ENCODE assay signal across 8 cellular contexts in genomic region chr1:46394108-46394871, GRCh38. TPM values are rescaled to one million over a fixed set of nuclear protein-coding genes. Genes with fewer than 3 reads are reported as not detected.
DNase-seq lines count a peak whose midpoint lies in the region; ATAC-seq, FAIRE-seq and TF ChIP-seq lines count a peak whose summit lies in the region.

Gene FAAH, plus strand, starts transcription at chr1:46394317. Its CDS starts 32 bp downstream, at chr1:46394349.

- intact Hi-C loops in gastrocnemius medialis (cut with DNase I; ENCODE audit: low total_unique reads) = loop anchor here (1.0 to 2.0 kb wide), 2 partner anchors 8 to 325 kb away; partner anchors contain the start of gene EFCAB14

- peak within 1 kb of the TSS in 1 of 6 donors; percentile 6 for H3K27ac Mint-ChIP-seq in immature natural killer cell

- in situ Hi-C loops in gastrocnemius medialis (cut with MboI; ENCODE audit: low sequenced_read_pairs in 4 of 4) = no loop called here

- H3K4me1 Mint-ChIP-seq in immature natural killer cell = peaks cover 5 to 11% of the 10 kb centered on the region in 2 donors

- H3K4me3 Mint-ChIP-seq in immature natural killer cell = peak within 1 kb of the TSS; percentile 62 to 82 (median 68)

- no peaks in the 10 kb centered on the region for H3K27me3 ChIP-seq in bronchial epithelial cell (ENCODE audit: control insufficient read depth, insufficient read depth, low read length)
- no peaks in the 10 kb centered on the region for H3K27me3 ChIP-seq in gastrocnemius medialis

- peak; percentile 68 to 77 (median 73) for DNase-seq in NCI-H1417 (lab: John Stamatoyannopoulos, UW)
- no peak for DNase-seq in NCI-H1417 treated with DMSO at 0.1 percent for 48 hours (lab: John Stamatoyannopoulos, UW)
- peak; percentile 61 for DNase-seq in SKM-1 treated with dmso at 0.1 percent for 144 hours (lab: John Stamatoyannopoulos, UW; ENCODE audit: unreplicated experiment)
- peak; percentile 27 for DNase-seq in bronchial epithelial cell (ENCODE audit: low read depth)
- DNase-seq in immature natural killer cell = peak; percentile 37 to 57 (median 38)
- DNase-seq in gastrocnemius medialis = peak; percentile 33 to 65

- FAIRE-seq in bronchial epithelial cell (lab: Jason Lieb, UNC) = no peak

- peak within 1 kb of the TSS; percentile 45 to 75 (median 72) for H3K27ac ChIP-seq in gastrocnemius medialis

- no peaks in the 10 kb centered on the region for H3K9me3 ChIP-seq in gastrocnemius medialis

- peaks cover 5 to 23% (median 5%) of the 10 kb centered on the region in 3 donors for H3K27me3 Mint-ChIP-seq in immature natural killer cell (ENCODE audit: low read depth in 3 of 3)

- TF ChIP-seq CTCF in bronchial epithelial cell (IDR thresholded peaks at IDR 0.05; ENCODE audit: insufficient read depth, low read length, severe bottlenecking) = no peak
- TF ChIP-seq CTCF in gastrocnemius medialis (IDR thresholded peaks at IDR 0.05 in 4 of 5, conservative IDR thresholded peaks at IDR 0.05 in 1 of 5) = peak in 2 of 5 experiments; percentile 13 to 31

- H3K4me3 ChIP-seq in bronchial epithelial cell (ENCODE audit: low read depth, low read length) (peak within 1 kb of the TSS; percentile 40), gastrocnemius medialis (peak within 1 kb of the TSS; percentile 62 to 83 (median 66))

- TF ChIP-seq POLR2A in gastrocnemius medialis (IDR thresholded peaks at IDR 0.05) = peak in 1 of 2 donors; percentile 53

- H3K4me1 ChIP-seq in gastrocnemius medialis = peaks cover 33 to 40% of the 10 kb centered on the region in 2 donors

- peaks cover 4 to 13% (median 4%) of the 10 kb centered on the region in 3 donors for H3K36me3 Mint-ChIP-seq in immature natural killer cell

- H3K36me3 ChIP-seq in bronchial epithelial cell (ENCODE audit: control insufficient read depth, insufficient read depth, low read length) = no peaks in the 10 kb centered on the region
- H3K36me3 ChIP-seq in gastrocnemius medialis = no peaks in the 10 kb centered on the region

- peak; percentile 89 to 92 for ATAC-seq in gastrocnemius medialis
- ATAC-seq in HG03457 (IDR thresholded peaks at IDR 0.05; ENCODE audit: unreplicated experiment) = no peak
- ATAC-seq in HG02970 (IDR thresholded peaks at IDR 0.05; ENCODE audit: low FRiP score, unreplicated experiment) = no peak

- H3K9me3 Mint-ChIP-seq in immature natural killer cell = peaks cover 0 to 13% (median 2%) of the 10 kb centered on the region in 6 donors

RNA-seq across cellular contexts. Expression of gene FAAH, which starts in this region (rescaled TPM):
- 10.2 and 10.5 TPM in 2 replicates for total RNA-seq in bronchial epithelial cell
- 1 to 10 TPM; 1.8 to 2.8 (median 2.1) TPM for polyA plus RNA-seq in immature natural killer cell
- total RNA-seq in gastrocnemius medialis = 10 to 100 TPM in 1 of 4 donors, 1 to 10 TPM in 3; 5.2 to 15.6 (median 7.3) TPM

Comparison
In these comparisons a context has a peak if more than half of its experiments do, and no peak if none do; other contexts are left out.
1. ATAC-seq: peak in gastrocnemius medialis (2 of 2); none in HG03457 (single experiment) and HG02970 (single experiment).